Comparison of ENCODE assay signal across 20 cellular contexts in the genomic region with DNA sequence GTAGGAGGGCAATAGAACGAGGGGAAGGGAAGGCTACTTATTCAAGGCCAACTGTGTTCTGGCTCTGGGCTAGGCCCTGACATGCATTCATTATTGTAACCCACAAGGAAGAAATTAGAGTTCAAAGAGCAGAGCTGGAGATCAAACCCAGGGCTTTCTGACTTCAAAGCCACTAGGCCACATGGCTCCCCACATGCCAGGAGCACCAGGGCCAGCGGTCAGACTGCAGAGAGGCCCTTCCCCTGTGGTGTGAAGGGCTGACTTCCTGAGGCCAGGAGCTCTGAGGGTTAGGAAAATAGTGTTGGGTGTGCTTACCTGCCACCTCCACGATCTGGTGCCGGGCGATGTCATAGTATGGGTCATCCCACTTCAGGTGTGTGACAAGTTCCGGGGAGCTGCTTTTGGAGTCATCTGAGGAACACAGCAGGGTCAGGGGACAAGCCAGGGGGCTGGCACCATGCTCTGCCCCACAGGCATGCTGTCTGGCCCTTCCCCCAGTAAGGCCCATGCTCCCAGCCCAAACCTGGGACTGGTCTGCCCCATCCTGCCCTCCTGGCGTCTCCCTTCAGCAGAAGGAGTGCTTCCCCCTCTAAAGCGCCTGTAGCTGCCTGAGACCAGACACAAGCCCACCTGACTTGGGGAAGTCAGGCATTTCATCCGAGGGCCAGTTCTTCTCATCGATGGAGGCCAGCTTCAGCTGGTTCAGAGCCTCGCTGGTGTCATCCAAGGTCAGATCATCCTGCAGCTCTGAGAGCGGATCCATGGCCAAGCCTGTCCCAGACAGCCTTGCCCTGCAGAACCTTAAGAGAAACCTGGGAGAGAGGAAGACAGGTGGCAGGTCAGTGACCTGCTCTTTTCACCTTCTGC. TPM values are rescaled to one million over a fixed set of nuclear protein-coding genes. Genes with fewer than 3 reads are reported as not detected.
DNase-seq lines count a peak whose midpoint lies in the region; ATAC-seq and TF ChIP-seq lines count a peak whose summit lies in the region.
"Had no signal": no experiment of that assay in that cellular context is flagged by ENCODE, and none has a peak within 500 bp of the region (broad histone marks: within the 10 kb centered on the region; RNA-seq: fewer than 3 reads in every experiment).

No MANE protein-coding gene starts in this region.

- no peak overlapping the region for H2BK120ac ChIP-seq in mesenchymal stem cell (ENCODE audit: low read depth, low read length)

- no peaks in the 10 kb centered on the region for H3K9me3 Mint-ChIP-seq in activated naive CD4-positive, alpha-beta T cell treated with anti-CD3 and anti-CD28 coated beads, Interleukin-2, amount 50 U/mL, for 72 hours
- H3K9me3 Mint-ChIP-seq: CD8-positive, alpha-beta memory T cell had no signal

- no peak overlapping the region for H3K23ac ChIP-seq in mesenchymal stem cell (ENCODE audit: low read length in 2 of 2)

- 95% methylated on average over 12 of the region's 12 CpGs for WGBS in mesenchymal stem cell

- H3K9ac ChIP-seq in mesenchymal stem cell (ENCODE audit: low read length), result peak overlapping the region; percentile 66

- no peak overlapping the region for H4K91ac ChIP-seq in mesenchymal stem cell (ENCODE audit: low read length)

- H3K4me3 ChIP-seq in ascending aorta, result no peak overlapping the region
- no peak overlapping the region for H3K4me3 ChIP-seq in mesenchymal stem cell (ENCODE audit: insufficient read depth in 1 of 2, low read depth in 1 of 2, low read length in 2 of 2)
- H3K4me3 ChIP-seq: A549, colonic mucosa, thyroid gland had no signal

- H3K36me3 Mint-ChIP-seq in activated naive CD4-positive, alpha-beta T cell treated with anti-CD3 and anti-CD28 coated beads, Interleukin-2, amount 50 U/mL, for 72 hours, result peaks cover 1 to 4% of the 10 kb centered on the region in 2 donors

- no peak for ATAC-seq in activated naive CD4-positive, alpha-beta T cell treated with anti-CD3 and anti-CD28 coated beads, Interleukin-2, amount 50 U/mL, for 72 hours
- no peak for ATAC-seq in HG03159 (IDR thresholded peaks at IDR 0.05; ENCODE audit: unreplicated experiment)
- ATAC-seq: A549; activated CD4-positive, alpha-beta T cell treated with anti-CD3 and anti-CD28 coated beads for 36 hours had no signal

- no peak overlapping the region for H2BK5ac ChIP-seq in mesenchymal stem cell (ENCODE audit: low read depth, low read length, poor library complexity, severe bottlenecking)

- no peak overlapping the region for H4K8ac ChIP-seq in mesenchymal stem cell (ENCODE audit: low read length)

- H2BK12ac ChIP-seq in mesenchymal stem cell (ENCODE audit: low read length in 2 of 2), result no peak overlapping the region

- H3K9me3 ChIP-seq in ascending aorta (no peaks in the 10 kb centered on the region), mesenchymal stem cell (ENCODE audit: control insufficient read depth, low read length) (no peaks in the 10 kb centered on the region)
- H3K9me3 ChIP-seq: A549, colonic mucosa, thyroid gland had no signal

- H3K4me2 ChIP-seq in mesenchymal stem cell (ENCODE audit: low read length, poor library complexity, severe bottlenecking), result no peak overlapping the region
- H3K4me2 ChIP-seq: A549 had no signal

- H2AK5ac ChIP-seq in mesenchymal stem cell (ENCODE audit: low read length, severe bottlenecking), result peak overlapping the region; percentile 97

- H3K36me3 ChIP-seq in ascending aorta (peaks cover 41 to 60% of the 10 kb centered on the region in 2 donors), mesenchymal stem cell (ENCODE audit: control insufficient read depth in 1 of 2, insufficient read depth in 2 of 2, low read depth in 1 of 2, low read length in 2 of 2) (peaks cover 46 to 63% of the 10 kb centered on the region in 2 experiments)

- DNase-seq in activated naive CD4-positive, alpha-beta T cell treated with anti-CD3 and anti-CD28 coated beads, Interleukin-2, amount 50 U/mL, for 72 hours (ENCODE audit: low spot score in 2 of 2), result no peak
- no peak for DNase-seq in activated naive CD4-positive, alpha-beta T cell (lab: John Stamatoyannopoulos, UW)
- DNase-seq in ascending aorta (ENCODE audit: low spot score in 2 of 2) (no peak), mesenchymal stem cell (no peak), substantia nigra (lab: John Stamatoyannopoulos, UW) (no peak), NCI-H128 (lab: John Stamatoyannopoulos, UW; ENCODE audit: unreplicated experiment) (no peak), NCI-H774 (lab: John Stamatoyannopoulos, UW) (no peak)
- DNase-seq: activated CD4-positive, alpha-beta T cell treated with anti-CD3 and anti-CD28 coated beads for 36 hours; activated T-cell treated with anti-CD3 and anti-CD28 coated beads for 4 hours; CD8-positive, alpha-beta memory T cell; colonic mucosa; EL; Kasumi-1; kidney glomerular epithelial cell; NCI-H1436 treated with DMSO at 0.1 percent for 48 hours; thyroid gland had no signal

- H2BK15ac ChIP-seq in mesenchymal stem cell (ENCODE audit: low read depth, poor library complexity, severe bottlenecking), result no peak overlapping the region

- H3K18ac ChIP-seq in mesenchymal stem cell (ENCODE audit: low read depth in 1 of 2, low read length in 2 of 2), result no peak overlapping the region

- TF ChIP-seq CTCF in ascending aorta (IDR thresholded peaks at IDR 0.05), result no peak

- peaks cover 11% of the 10 kb centered on the region for H3K79me1 ChIP-seq in mesenchymal stem cell (replicated peaks; ENCODE audit: low read length, poor library complexity, severe bottlenecking)

- H3K27ac Mint-ChIP-seq in activated naive CD4-positive, alpha-beta T cell treated with anti-CD3 and anti-CD28 coated beads, Interleukin-2, amount 50 U/mL, for 72 hours, result peak overlapping the region; percentile 69 to 79
- H3K27ac Mint-ChIP-seq: activated CD4-positive, alpha-beta T cell treated with anti-CD3 and anti-CD28 coated beads for 36 hours had no signal

- H3K4me1 ChIP-seq in ascending aorta (peaks cover 23 to 63% of the 10 kb centered on the region in 2 donors), mesenchymal stem cell (ENCODE audit: control insufficient read depth, insufficient read depth, low read depth, low read length) (peaks cover 53% of the 10 kb centered on the region)

- H3K27me3 ChIP-seq in ascending aorta, result no peaks in the 10 kb centered on the region
- H3K27me3 ChIP-seq in mesenchymal stem cell (ENCODE audit: control insufficient read depth in 1 of 2, insufficient read depth in 1 of 2, low read length in 2 of 2), result no peaks in the 10 kb centered on the region
- H3K27me3 ChIP-seq: colonic mucosa, thyroid gland had no signal

- intact Hi-C loops in ascending aorta (cut with DNase I), result loop anchor here (5.0 kb wide), 1 partner anchor 48 kb away; no protein-coding TSS in a partner anchor

- H2AFZ ChIP-seq in mesenchymal stem cell (ENCODE audit: low read depth, low read length), result no peak overlapping the region

- no peak overlapping the region for H3K4ac ChIP-seq in mesenchymal stem cell (ENCODE audit: low read depth in 1 of 2, low read length in 2 of 2)

- no peak overlapping the region for H3K14ac ChIP-seq in mesenchymal stem cell (ENCODE audit: low read length in 2 of 2)

- H3K27ac ChIP-seq in ascending aorta (peak overlapping the region; percentile 75 to 85), mesenchymal stem cell (ENCODE audit: low read length, poor library complexity, severe bottlenecking) (peak overlapping the region; percentile 92), substantia nigra (ENCODE audit: low read depth, low read length, poor library complexity, severe bottlenecking) (peak overlapping the region; percentile 97)
- H3K27ac ChIP-seq: A549, colonic mucosa, thyroid gland had no signal

RNA-seq across cellular contexts. Expression of gene ARHGAP1, which starts 4.8 kb away (rescaled TPM):
- 10 to 100 TPM; 39.9 to 46.8 TPM for total RNA-seq in activated naive CD4-positive, alpha-beta T cell treated with anti-CD3 and anti-CD28 coated beads, Interleukin-2, amount 50 U/mL, for 72 hours
- 104 TPM for total RNA-seq in ascending aorta
- polyA plus RNA-seq in mesenchymal stem cell (2013, experiment 1 of 2), result 92.7 TPM
- 87.5 TPM for polyA plus RNA-seq in mesenchymal stem cell (2013, experiment 2 of 2)

RNA-seq across cellular contexts. Expression of gene ZNF408, which starts 5.3 kb away (rescaled TPM):
- total RNA-seq in activated naive CD4-positive, alpha-beta T cell treated with anti-CD3 and anti-CD28 coated beads, Interleukin-2, amount 50 U/mL, for 72 hours, result 10 to 100 TPM; 13.6 to 16.9 TPM
- total RNA-seq in ascending aorta, result 9.7 TPM
- 5.9 TPM for polyA plus RNA-seq in mesenchymal stem cell (2013, experiment 1 of 2)
- polyA plus RNA-seq in mesenchymal stem cell (2013, experiment 2 of 2), result 5.5 TPM

RNA-seq across cellular contexts. Expression of gene F2, which starts 23.4 kb away (rescaled TPM):
- not detected for total RNA-seq in activated naive CD4-positive, alpha-beta T cell treated with anti-CD3 and anti-CD28 coated beads, Interleukin-2, amount 50 U/mL, for 72 hours
- 2.6 TPM for total RNA-seq in ascending aorta
- not detected for polyA plus RNA-seq in mesenchymal stem cell (2013, experiment 1 of 2)
- polyA plus RNA-seq in mesenchymal stem cell (2013, experiment 2 of 2), result not detected
- total RNA-seq: activated CD4-positive, alpha-beta T cell treated with anti-CD3 and anti-CD28 coated beads for 36 hours; CD8-positive, alpha-beta memory T cell; fibroblast of lung; thyroid gland had no signal
- polyA plus RNA-seq: adipose tissue; CD8-positive, alpha-beta memory T cell; fibroblast of lung had no signal
